Comparison of ENCODE assay signal across 8 cellular contexts in genomic region chr17:79075433-79075805, GRCh38. TPM values are rescaled to one million over a fixed set of nuclear protein-coding genes. Genes with fewer than 3 reads are reported as not detected.
A peak's percentile ranks its signal among the peaks of the same experiment; 100 is the strongest.
DNase-seq lines count a peak whose midpoint lies in the region; ATAC-seq, FAIRE-seq and TF ChIP-seq lines count a peak whose summit lies in the region.

No MANE protein-coding gene starts in this region.

- H3K9ac ChIP-seq in HUES64 (ENCODE audit: low read depth, low read length) (0 out of 2 replicates have a peak overlapping the region, but pooled peaks have one; percentile 62), astrocyte (ENCODE audit: low read length) (peak overlapping the region; percentile 81), iPS-20b (ENCODE audit: low read depth, low read length) (peak overlapping the region; percentile 66; the same call in 1 of the 2 replicates)

- H3K36me3 ChIP-seq in HUES64 (ENCODE audit: insufficient read depth, low read length) (peaks cover 6% of the 10 kb centered on the region; the same call in 1 of the 2 replicates), astrocyte (ENCODE audit: insufficient read depth, low read length) (no peaks in the 10 kb centered on the region), iPS-20b (ENCODE audit: insufficient read depth, low read depth, low read length) (peaks cover 21% of the 10 kb centered on the region)

- peak; percentile 52 for ATAC-seq in stimulated activated naive B cell treated with anti-CD40 and anti-IgM and Interleukin-4, amounts not matched to agents 10 μg/mL and 1 μg/mL and 100 μg/mL, for 72 hours (replicated peaks)

- TF ChIP-seq CTCF in astrocyte (IDR thresholded peaks at IDR 0.05; ENCODE audit: insufficient read depth, low read depth, low read length): no peak

- 35% methylated on average over 7 of the region's 7 CpGs for WGBS in HUES64

- no peak overlapping the region for H3K27ac ChIP-seq in HUES64 (ENCODE audit: low read depth, low read length)
- H3K27ac ChIP-seq in astrocyte (ENCODE audit: low read depth, low read length): no peak overlapping the region
- H3K27ac ChIP-seq in iPS-20b (ENCODE audit: low read length): no peak overlapping the region

- H3K4me3 Mint-ChIP-seq in astrocyte (ENCODE audit: unreplicated experiment): peak overlapping the region; percentile 91
- peak overlapping the region; percentile 92 to 96 for H3K4me3 Mint-ChIP-seq in stimulated activated naive B cell treated with anti-CD40 and anti-IgM and Interleukin-4, amounts not matched to agents 10 μg/mL and 1 μg/mL and 100 μg/mL, for 72 hours

- H3K27ac Mint-ChIP-seq in astrocyte (ENCODE audit: unreplicated experiment): peak overlapping the region; percentile 79
- H3K27ac Mint-ChIP-seq in stimulated activated naive B cell treated with anti-CD40 and anti-IgM and Interleukin-4, amounts not matched to agents 10 μg/mL and 1 μg/mL and 100 μg/mL, for 72 hours: peak overlapping the region; percentile 82

- peaks cover 12% of the 10 kb centered on the region for H3K27me3 Mint-ChIP-seq in astrocyte (ENCODE audit: low read depth, unreplicated experiment)
- H3K27me3 Mint-ChIP-seq in stimulated activated naive B cell treated with anti-CD40 and anti-IgM and Interleukin-4, amounts not matched to agents 10 μg/mL and 1 μg/mL and 100 μg/mL, for 72 hours: peaks cover 0 to 1% of the 10 kb centered on the region in 2 donors

- H3K79me2 ChIP-seq in astrocyte (ENCODE audit: insufficient read depth, low read length): no peaks in the 10 kb centered on the region

- peaks cover 4% of the 10 kb centered on the region for H3K36me3 Mint-ChIP-seq in astrocyte (ENCODE audit: low read depth, unreplicated experiment)
- H3K36me3 Mint-ChIP-seq in stimulated activated naive B cell treated with anti-CD40 and anti-IgM and Interleukin-4, amounts not matched to agents 10 μg/mL and 1 μg/mL and 100 μg/mL, for 72 hours: peaks cover 17 to 19% of the 10 kb centered on the region in 2 donors

- DNase-seq in stimulated activated CD4-positive, alpha-beta T cell treated with anti-CD3 and anti-CD28 coated beads, Interleukin-12 subunit alpha, Interleukin-12 subunit beta, amount 100 ng/mL, for 4 hours: peak; percentile 15
- no peak for DNase-seq in stimulated activated CD4-positive, alpha-beta T cell treated with anti-CD3 and anti-CD28 coated beads, Interleukin-4, amount 100 ng/mL, for 1 hour
- DNase-seq in astrocyte (ENCODE audit: low read depth) (no peak), retina (no peak), LoVo (ENCODE audit: low spot score) (no peak)
- DNase-seq in stimulated activated naive B cell treated with anti-CD40 and anti-IgM and Interleukin-4, amounts not matched to agents 10 μg/mL and 1 μg/mL and 100 μg/mL, for 72 hours: no peak

- H4K20me1 ChIP-seq in astrocyte (ENCODE audit: insufficient read depth, low read length): peaks cover 2% of the 10 kb centered on the region

- peaks cover 6% of the 10 kb centered on the region for H3K4me1 Mint-ChIP-seq in astrocyte (ENCODE audit: low read depth, unreplicated experiment)
- H3K4me1 Mint-ChIP-seq in stimulated activated naive B cell treated with anti-CD40 and anti-IgM and Interleukin-4, amounts not matched to agents 10 μg/mL and 1 μg/mL and 100 μg/mL, for 72 hours: peaks cover 9 to 14% of the 10 kb centered on the region in 2 donors

- peak overlapping the region; percentile 97 for H3K4me2 ChIP-seq in astrocyte (ENCODE audit: low read length)

- FAIRE-seq in astrocyte (lab: Jason Lieb, UNC): no peak

- H3K9me3 ChIP-seq in HUES64 (ENCODE audit: insufficient read depth, low read depth, low read length) (no peaks in the 10 kb centered on the region), astrocyte (ENCODE audit: insufficient read depth, low read depth, low read length) (no peaks in the 10 kb centered on the region), iPS-20b (ENCODE audit: insufficient read depth, low read depth, low read length) (no peaks in the 10 kb centered on the region)

- H3K4me3 ChIP-seq in HUES64 (ENCODE audit: low read length): peak overlapping the region; percentile 70
- H3K4me3 ChIP-seq in astrocyte (ENCODE audit: insufficient read depth, low read depth, low read length): peak overlapping the region; percentile 67
- H3K4me3 ChIP-seq in iPS-20b (ENCODE audit: low read length): peak overlapping the region; percentile 70

- peaks cover 9% of the 10 kb centered on the region for H3K27me3 ChIP-seq in HUES64 (ENCODE audit: insufficient read depth, low read length)
- H3K27me3 ChIP-seq in astrocyte (ENCODE audit: insufficient read depth, low read length): no peaks in the 10 kb centered on the region
- H3K27me3 ChIP-seq in iPS-20b (ENCODE audit: insufficient read depth, low read length): peaks cover 14% of the 10 kb centered on the region; the same call in 1 of the 2 replicates

- H2AFZ ChIP-seq in astrocyte (ENCODE audit: low read depth, low read length): peak overlapping the region; percentile 78

- no peaks in the 10 kb centered on the region for H3K9me3 Mint-ChIP-seq in astrocyte (ENCODE audit: unreplicated experiment)
- no peaks in the 10 kb centered on the region for H3K9me3 Mint-ChIP-seq in stimulated activated naive B cell treated with anti-CD40 and anti-IgM and Interleukin-4, amounts not matched to agents 10 μg/mL and 1 μg/mL and 100 μg/mL, for 72 hours

- H3K4me1 ChIP-seq in HUES64 (ENCODE audit: insufficient read depth, low read length) (no peaks in the 10 kb centered on the region), astrocyte (ENCODE audit: insufficient read depth, low read length) (peaks cover 10% of the 10 kb centered on the region), iPS-20b (ENCODE audit: insufficient read depth, low read length) (no peaks in the 10 kb centered on the region)

RNA-seq across cellular contexts. Expression of gene ENGASE, which starts 0.8 kb away (rescaled TPM):
- 10.8 TPM for polyA plus RNA-seq in HUES64 (2013, experiment 1 of 2)
- polyA plus RNA-seq in HUES64 (2013, experiment 2 of 2): 12.4 TPM
- 11.5 and 11.6 TPM in 2 replicates for total RNA-seq in astrocyte

RNA-seq across cellular contexts. Expression of gene C1QTNF1, which starts 51.5 kb away (rescaled TPM):
- polyA plus RNA-seq in HUES64 (2013, experiment 1 of 2): 1.1 TPM
- 0.89 TPM for polyA plus RNA-seq in HUES64 (2013, experiment 2 of 2)
- 1.8 and 2.2 TPM in 2 replicates for total RNA-seq in astrocyte
